In genomic region chr21:16908087-16908486, GRCh38 we compare ENCODE assay signal across 12 cellular contexts.
A peak's percentile ranks its signal among the peaks of the same experiment; 100 is the strongest.
DNase-seq lines count a peak whose midpoint lies in the region; ATAC-seq and TF ChIP-seq lines count a peak whose summit lies in the region.
"Had no signal": no experiment of that assay in that cellular context is flagged by ENCODE, and none has a peak within 500 bp of the region (broad histone marks: within the 10 kb centered on the region; RNA-seq: fewer than 3 reads in every experiment).

No MANE protein-coding gene starts in this region.

- DNase-seq in HEK293T (ENCODE audit: extremely low spot score) (no peak), RWPE2 (ENCODE audit: low spot score) (no peak), inferior parietal cortex (ENCODE audit: extremely low spot score) (peak; percentile 27), thyroid gland (peak; percentile 63 to 76), epidermal melanocyte (ENCODE audit: insufficient read length, low spot score) (no peak), COLO829 (ENCODE audit: low spot score) (no peak), left ventricle myocardium superior (no peak)
- DNase-seq: activated CD8-positive, alpha-beta memory T cell treated with anti-CD3 and anti-CD28 coated beads, Interleukin-2, amount 50 U/mL, for 48 hours; activated naive CD8-positive, alpha-beta T cell treated with anti-CD3 and anti-CD28 coated beads, Interleukin-2, amount 50 U/mL, for 24 hours; dorsolateral prefrontal cortex; Kasumi-1; SJCRH30 had no signal

- H3K9me3 ChIP-seq in RWPE2 (ENCODE audit: severe bottlenecking) (no peaks in the 10 kb centered on the region), thyroid gland (no peaks in the 10 kb centered on the region)
- H3K9me3 ChIP-seq: SJCRH30 had no signal

- no peak for TF ChIP-seq CTCF in RWPE2 (IDR thresholded peaks at IDR 0.05; ENCODE audit: poor library complexity, severe bottlenecking)
- TF ChIP-seq CTCF in thyroid gland (IDR thresholded peaks at IDR 0.05): no peak

- POLR2A ChIA-PET in HEK293T (lab: Yijun Ruan, JAX): no interaction called here

- 38 to 53% methylated on average over 1 of the region's 1 CpG for WGBS in thyroid gland, 2 donors

- no peak for TF ChIP-seq POLR2A in thyroid gland (IDR thresholded peaks at IDR 0.05)

- H3K27ac ChIP-seq in RWPE2 (ENCODE audit: poor library complexity, severe bottlenecking): no peak overlapping the region
- H3K27ac ChIP-seq in thyroid gland: peak overlapping the region; percentile 34 to 62 (median 48)
- H3K27ac ChIP-seq: dorsolateral prefrontal cortex, SJCRH30 had no signal

- ATAC-seq in RWPE2 (ENCODE audit: low read depth) (peak; percentile 72), left ventricle myocardium superior (no peak)
- ATAC-seq: activated naive CD8-positive, alpha-beta T cell treated with anti-CD3 and anti-CD28 coated beads, Interleukin-2, amount 50 U/mL, for 24 hours had no signal

- H3K4me3 ChIP-seq in RWPE2 (ENCODE audit: severe bottlenecking) (no peak overlapping the region), thyroid gland (replicated peaks in 1 of 3) (no peak overlapping the region)
- H3K4me3 ChIP-seq: dorsolateral prefrontal cortex, SJCRH30 had no signal

- H3K4me1 ChIP-seq in RWPE2 (ENCODE audit: insufficient read depth, poor library complexity, severe bottlenecking): no peaks in the 10 kb centered on the region
- H3K4me1 ChIP-seq in thyroid gland: peaks cover 0 to 17% of the 10 kb centered on the region in 2 donors
- H3K4me1 ChIP-seq: SJCRH30 had no signal

- no peaks in the 10 kb centered on the region for H3K27me3 ChIP-seq in RWPE2 (ENCODE audit: insufficient read depth, poor library complexity, severe bottlenecking)
- no peaks in the 10 kb centered on the region for H3K27me3 ChIP-seq in thyroid gland
- H3K27me3 ChIP-seq: dorsolateral prefrontal cortex, SJCRH30 had no signal

- H3K36me3 ChIP-seq in RWPE2 (ENCODE audit: low read depth): no peaks in the 10 kb centered on the region
- H3K36me3 ChIP-seq in thyroid gland: no peaks in the 10 kb centered on the region
- H3K36me3 ChIP-seq: SJCRH30 had no signal

- CTCF ChIA-PET in HEK293T (lab: Yijun Ruan, JAX): no interaction called here

- intact Hi-C loops in thyroid gland (cut with DNase I) (no loop called here), left ventricle myocardium superior (cut with micrococcal nuclease) (no loop called here)

TF ChIP-seq in HEK293T, 16 proteins besides CTCF, POLR2A, EP300 and RAD21:
- TF ChIP-seq CTBP1 (IDR thresholded peaks at IDR 0.05; ENCODE audit: borderline replicate concordance) (no peak), PKNOX1 (IDR thresholded peaks at IDR 0.05) (peak; percentile 18; the same call in 1 of the 2 replicates)

Comparison
In these comparisons a context has a peak if more than half of its experiments do, and no peak if none do; other contexts are left out.
1. DNase-seq: peak in inferior parietal cortex (single experiment) and thyroid gland (2 of 2); none in HEK293T (single experiment), RWPE2 (single experiment), epidermal melanocyte (single experiment), COLO829 (single experiment) and left ventricle myocardium superior (single experiment).